ENCODE assay signal across 1 cellular context in the genomic region with DNA sequence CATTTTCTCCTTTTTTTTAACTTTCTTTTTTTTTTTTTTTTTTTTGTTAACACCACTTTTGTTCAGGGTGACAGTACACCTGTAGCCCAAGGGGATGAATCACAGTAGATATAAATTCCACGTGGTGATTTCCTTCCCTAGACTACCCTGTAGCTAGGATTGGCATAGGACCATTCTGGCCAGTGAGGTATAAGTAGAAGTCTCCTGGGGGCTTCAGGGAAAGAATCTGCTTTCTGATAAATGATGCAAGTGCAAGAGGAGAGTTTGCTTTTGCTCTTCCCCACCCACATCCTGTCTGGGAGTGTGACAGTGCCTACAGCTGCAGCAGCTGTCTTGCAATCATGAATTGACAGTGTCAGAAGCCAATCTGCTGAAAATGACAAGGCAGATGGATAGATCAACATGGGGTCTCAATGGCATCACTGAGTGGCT.
TF ChIP-seq lines count a peak whose summit lies in the region.

No MANE protein-coding gene starts in this region.

TF ChIP-seq in GM12878, 131 proteins besides CTCF, POLR2A, EP300 and RAD21 (continued from another document):
- TF ChIP-seq, protein P1, sequence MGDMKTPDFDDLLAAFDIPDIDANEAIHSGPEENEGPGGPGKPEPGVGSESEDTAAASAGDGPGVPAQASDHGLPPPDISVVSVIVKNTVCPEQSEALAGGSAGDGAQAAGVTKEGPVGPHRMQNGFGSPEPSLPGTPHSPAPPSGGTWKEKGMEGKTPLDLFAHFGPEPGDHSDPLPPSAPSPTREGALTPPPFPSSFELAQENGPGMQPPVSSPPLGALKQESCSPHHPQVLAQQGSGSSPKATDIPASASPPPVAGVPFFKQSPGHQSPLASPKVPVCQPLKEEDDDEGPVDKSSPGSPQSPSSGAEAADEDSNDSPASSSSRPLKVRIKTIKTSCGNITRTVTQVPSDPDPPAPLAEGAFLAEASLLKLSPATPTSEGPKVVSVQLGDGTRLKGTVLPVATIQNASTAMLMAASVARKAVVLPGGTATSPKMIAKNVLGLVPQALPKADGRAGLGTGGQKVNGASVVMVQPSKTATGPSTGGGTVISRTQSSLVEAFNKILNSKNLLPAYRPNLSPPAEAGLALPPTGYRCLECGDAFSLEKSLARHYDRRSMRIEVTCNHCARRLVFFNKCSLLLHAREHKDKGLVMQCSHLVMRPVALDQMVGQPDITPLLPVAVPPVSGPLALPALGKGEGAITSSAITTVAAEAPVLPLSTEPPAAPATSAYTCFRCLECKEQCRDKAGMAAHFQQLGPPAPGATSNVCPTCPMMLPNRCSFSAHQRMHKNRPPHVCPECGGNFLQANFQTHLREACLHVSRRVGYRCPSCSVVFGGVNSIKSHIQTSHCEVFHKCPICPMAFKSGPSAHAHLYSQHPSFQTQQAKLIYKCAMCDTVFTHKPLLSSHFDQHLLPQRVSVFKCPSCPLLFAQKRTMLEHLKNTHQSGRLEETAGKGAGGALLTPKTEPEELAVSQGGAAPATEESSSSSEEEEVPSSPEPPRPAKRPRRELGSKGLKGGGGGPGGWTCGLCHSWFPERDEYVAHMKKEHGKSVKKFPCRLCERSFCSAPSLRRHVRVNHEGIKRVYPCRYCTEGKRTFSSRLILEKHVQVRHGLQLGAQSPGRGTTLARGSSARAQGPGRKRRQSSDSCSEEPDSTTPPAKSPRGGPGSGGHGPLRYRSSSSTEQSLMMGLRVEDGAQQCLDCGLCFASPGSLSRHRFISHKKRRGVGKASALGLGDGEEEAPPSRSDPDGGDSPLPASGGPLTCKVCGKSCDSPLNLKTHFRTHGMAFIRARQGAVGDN (IDR thresholded peaks at IDR 0.05): peak; percentile 58
- TF ChIP-seq NBN (IDR thresholded peaks at IDR 0.05): 0 out of 2 replicates have a peak, but pooled peaks have one; percentile 73
- peak; percentile 90 for TF ChIP-seq RUNX3 (IDR thresholded peaks at IDR 0.05; ENCODE audit: low read length)
- peak; percentile 57; the same call in 1 of the 2 replicates for TF ChIP-seq BACH1 (IDR thresholded peaks at IDR 0.05; ENCODE audit: borderline replicate concordance)
- peak in 1 of 2 experiments; percentile 73; a peak in 2 of 4 replicates for TF ChIP-seq ETV6 (conservative IDR thresholded peaks at IDR 0.05 in 1 of 2, IDR thresholded peaks at IDR 0.05 in 1 of 2; ENCODE audit: borderline replicate concordance in 1 of 2, low read depth in 1 of 2)
- TF ChIP-seq, protein P2, sequence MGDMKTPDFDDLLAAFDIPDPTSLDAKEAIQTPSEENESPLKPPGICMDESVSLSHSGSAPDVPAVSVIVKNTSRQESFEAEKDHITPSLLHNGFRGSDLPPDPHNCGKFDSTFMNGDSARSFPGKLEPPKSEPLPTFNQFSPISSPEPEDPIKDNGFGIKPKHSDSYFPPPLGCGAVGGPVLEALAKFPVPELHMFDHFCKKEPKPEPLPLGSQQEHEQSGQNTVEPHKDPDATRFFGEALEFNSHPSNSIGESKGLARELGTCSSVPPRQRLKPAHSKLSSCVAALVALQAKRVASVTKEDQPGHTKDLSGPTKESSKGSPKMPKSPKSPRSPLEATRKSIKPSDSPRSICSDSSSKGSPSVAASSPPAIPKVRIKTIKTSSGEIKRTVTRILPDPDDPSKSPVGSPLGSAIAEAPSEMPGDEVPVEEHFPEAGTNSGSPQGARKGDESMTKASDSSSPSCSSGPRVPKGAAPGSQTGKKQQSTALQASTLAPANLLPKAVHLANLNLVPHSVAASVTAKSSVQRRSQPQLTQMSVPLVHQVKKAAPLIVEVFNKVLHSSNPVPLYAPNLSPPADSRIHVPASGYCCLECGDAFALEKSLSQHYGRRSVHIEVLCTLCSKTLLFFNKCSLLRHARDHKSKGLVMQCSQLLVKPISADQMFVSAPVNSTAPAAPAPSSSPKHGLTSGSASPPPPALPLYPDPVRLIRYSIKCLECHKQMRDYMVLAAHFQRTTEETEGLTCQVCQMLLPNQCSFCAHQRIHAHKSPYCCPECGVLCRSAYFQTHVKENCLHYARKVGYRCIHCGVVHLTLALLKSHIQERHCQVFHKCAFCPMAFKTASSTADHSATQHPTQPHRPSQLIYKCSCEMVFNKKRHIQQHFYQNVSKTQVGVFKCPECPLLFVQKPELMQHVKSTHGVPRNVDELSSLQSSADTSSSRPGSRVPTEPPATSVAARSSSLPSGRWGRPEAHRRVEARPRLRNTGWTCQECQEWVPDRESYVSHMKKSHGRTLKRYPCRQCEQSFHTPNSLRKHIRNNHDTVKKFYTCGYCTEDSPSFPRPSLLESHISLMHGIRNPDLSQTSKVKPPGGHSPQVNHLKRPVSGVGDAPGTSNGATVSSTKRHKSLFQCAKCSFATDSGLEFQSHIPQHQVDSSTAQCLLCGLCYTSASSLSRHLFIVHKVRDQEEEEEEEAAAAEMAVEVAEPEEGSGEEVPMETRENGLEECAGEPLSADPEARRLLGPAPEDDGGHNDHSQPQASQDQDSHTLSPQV (IDR thresholded peaks at IDR 0.05): no peak
- TF ChIP-seq PAX8 (IDR thresholded peaks at IDR 0.05): no peak
- TF ChIP-seq CEBPB (IDR thresholded peaks at IDR 0.05; ENCODE audit: borderline replicate concordance in 1 of 2, low read depth in 2 of 2, low read length in 2 of 2): peak in 1 of 2 experiments; percentile 73; a peak in 1 of 4 replicates
- TF ChIP-seq TAF1 (IDR thresholded peaks at IDR 0.05; ENCODE audit: borderline replicate concordance, low read depth, low read length): peak; percentile 48; the same call in 1 of the 2 replicates
- TF ChIP-seq SREBF2 (IDR thresholded peaks at IDR 0.05; ENCODE audit: low read length): no peak
- no peak for TF ChIP-seq KDM1A (IDR thresholded peaks at IDR 0.05; ENCODE audit: borderline replicate concordance)
- TF ChIP-seq GATAD2B (conservative IDR thresholded peaks at IDR 0.05; ENCODE audit: low read depth): peak; percentile 35; the same call in 1 of the 2 replicates
- no peak for TF ChIP-seq NRF1 (conservative IDR thresholded peaks at IDR 0.05; ENCODE audit: low read depth, low read length)
- no peak for TF ChIP-seq NFYA (IDR thresholded peaks at IDR 0.05; ENCODE audit: borderline replicate concordance, low read depth, low read length)
- TF ChIP-seq TCF12 (IDR thresholded peaks at IDR 0.05; ENCODE audit: low read depth, low read length): peak; percentile 98
- peak; percentile 68; the same call in 1 of the 2 replicates for TF ChIP-seq GABPA (IDR thresholded peaks at IDR 0.05; ENCODE audit: low read depth)
- no peak for TF ChIP-seq CBFB (IDR thresholded peaks at IDR 0.05; ENCODE audit: low read depth)
- TF ChIP-seq POLR2AphosphoS5 (IDR thresholded peaks at IDR 0.05; ENCODE audit: low read length): peak; percentile 68
- no peak for TF ChIP-seq SREBF1 (IDR thresholded peaks at IDR 0.05; ENCODE audit: low read length)
- TF ChIP-seq, protein P3, sequence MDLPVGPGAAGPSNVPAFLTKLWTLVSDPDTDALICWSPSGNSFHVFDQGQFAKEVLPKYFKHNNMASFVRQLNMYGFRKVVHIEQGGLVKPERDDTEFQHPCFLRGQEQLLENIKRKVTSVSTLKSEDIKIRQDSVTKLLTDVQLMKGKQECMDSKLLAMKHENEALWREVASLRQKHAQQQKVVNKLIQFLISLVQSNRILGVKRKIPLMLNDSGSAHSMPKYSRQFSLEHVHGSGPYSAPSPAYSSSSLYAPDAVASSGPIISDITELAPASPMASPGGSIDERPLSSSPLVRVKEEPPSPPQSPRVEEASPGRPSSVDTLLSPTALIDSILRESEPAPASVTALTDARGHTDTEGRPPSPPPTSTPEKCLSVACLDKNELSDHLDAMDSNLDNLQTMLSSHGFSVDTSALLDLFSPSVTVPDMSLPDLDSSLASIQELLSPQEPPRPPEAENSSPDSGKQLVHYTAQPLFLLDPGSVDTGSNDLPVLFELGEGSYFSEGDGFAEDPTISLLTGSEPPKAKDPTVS (IDR thresholded peaks at IDR 0.05; ENCODE audit: low read depth, low read length): no peak
- TF ChIP-seq KLF5 (IDR thresholded peaks at IDR 0.05; ENCODE audit: partially characterized antibody): no peak
- no peak; the same call in 1 of the 2 replicates for TF ChIP-seq ZNF24 (IDR thresholded peaks at IDR 0.05)
- TF ChIP-seq RAD51 (IDR thresholded peaks at IDR 0.05): 0 out of 2 replicates have a peak, but pooled peaks have one; percentile 6
- peak; percentile 68 for TF ChIP-seq CREB1 (IDR thresholded peaks at IDR 0.05; ENCODE audit: low read depth)
- TF ChIP-seq NR2C2 (IDR thresholded peaks at IDR 0.05; ENCODE audit: borderline replicate concordance, control insufficient read depth, insufficient read length, low read depth): no peak
- TF ChIP-seq SPI1 (IDR thresholded peaks at IDR 0.05; ENCODE audit: borderline replicate concordance, insufficient read depth, low read depth, low read length): no peak
- TF ChIP-seq, protein P4, sequence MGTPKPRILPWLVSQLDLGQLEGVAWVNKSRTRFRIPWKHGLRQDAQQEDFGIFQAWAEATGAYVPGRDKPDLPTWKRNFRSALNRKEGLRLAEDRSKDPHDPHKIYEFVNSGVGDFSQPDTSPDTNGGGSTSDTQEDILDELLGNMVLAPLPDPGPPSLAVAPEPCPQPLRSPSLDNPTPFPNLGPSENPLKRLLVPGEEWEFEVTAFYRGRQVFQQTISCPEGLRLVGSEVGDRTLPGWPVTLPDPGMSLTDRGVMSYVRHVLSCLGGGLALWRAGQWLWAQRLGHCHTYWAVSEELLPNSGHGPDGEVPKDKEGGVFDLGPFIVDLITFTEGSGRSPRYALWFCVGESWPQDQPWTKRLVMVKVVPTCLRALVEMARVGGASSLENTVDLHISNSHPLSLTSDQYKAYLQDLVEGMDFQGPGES (IDR thresholded peaks at IDR 0.05): no peak
- no peak; the same call in 1 of the 2 replicates for TF ChIP-seq RB1 (IDR thresholded peaks at IDR 0.05; ENCODE audit: borderline replicate concordance)
- TF ChIP-seq MEF2B (IDR thresholded peaks at IDR 0.05; ENCODE audit: partially characterized antibody, poor library complexity, severe bottlenecking): peak; percentile 53
- peak; percentile 96 for TF ChIP-seq TCF3 (IDR thresholded peaks at IDR 0.05; ENCODE audit: borderline replicate concordance, insufficient read depth, low read depth, low read length)
- TF ChIP-seq, protein P5, sequence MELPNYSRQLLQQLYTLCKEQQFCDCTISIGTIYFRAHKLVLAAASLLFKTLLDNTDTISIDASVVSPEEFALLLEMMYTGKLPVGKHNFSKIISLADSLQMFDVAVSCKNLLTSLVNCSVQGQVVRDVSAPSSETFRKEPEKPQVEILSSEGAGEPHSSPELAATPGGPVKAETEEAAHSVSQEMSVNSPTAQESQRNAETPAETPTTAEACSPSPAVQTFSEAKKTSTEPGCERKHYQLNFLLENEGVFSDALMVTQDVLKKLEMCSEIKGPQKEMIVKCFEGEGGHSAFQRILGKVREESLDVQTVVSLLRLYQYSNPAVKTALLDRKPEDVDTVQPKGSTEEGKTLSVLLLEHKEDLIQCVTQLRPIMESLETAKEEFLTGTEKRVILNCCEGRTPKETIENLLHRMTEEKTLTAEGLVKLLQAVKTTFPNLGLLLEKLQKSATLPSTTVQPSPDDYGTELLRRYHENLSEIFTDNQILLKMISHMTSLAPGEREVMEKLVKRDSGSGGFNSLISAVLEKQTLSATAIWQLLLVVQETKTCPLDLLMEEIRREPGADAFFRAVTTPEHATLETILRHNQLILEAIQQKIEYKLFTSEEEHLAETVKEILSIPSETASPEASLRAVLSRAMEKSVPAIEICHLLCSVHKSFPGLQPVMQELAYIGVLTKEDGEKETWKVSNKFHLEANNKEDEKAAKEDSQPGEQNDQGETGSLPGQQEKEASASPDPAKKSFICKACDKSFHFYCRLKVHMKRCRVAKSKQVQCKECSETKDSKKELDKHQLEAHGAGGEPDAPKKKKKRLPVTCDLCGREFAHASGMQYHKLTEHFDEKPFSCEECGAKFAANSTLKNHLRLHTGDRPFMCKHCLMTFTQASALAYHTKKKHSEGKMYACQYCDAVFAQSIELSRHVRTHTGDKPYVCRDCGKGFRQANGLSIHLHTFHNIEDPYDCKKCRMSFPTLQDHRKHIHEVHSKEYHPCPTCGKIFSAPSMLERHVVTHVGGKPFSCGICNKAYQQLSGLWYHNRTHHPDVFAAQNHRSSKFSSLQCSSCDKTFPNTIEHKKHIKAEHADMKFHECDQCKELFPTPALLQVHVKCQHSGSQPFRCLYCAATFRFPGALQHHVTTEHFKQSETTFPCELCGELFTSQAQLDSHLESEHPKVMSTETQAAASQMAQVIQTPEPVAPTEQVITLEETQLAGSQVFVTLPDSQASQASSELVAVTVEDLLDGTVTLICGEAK (IDR thresholded peaks at IDR 0.05; ENCODE audit: borderline replicate concordance): peak; percentile 38; the same call in 1 of the 2 replicates
- TF ChIP-seq, protein P6, sequence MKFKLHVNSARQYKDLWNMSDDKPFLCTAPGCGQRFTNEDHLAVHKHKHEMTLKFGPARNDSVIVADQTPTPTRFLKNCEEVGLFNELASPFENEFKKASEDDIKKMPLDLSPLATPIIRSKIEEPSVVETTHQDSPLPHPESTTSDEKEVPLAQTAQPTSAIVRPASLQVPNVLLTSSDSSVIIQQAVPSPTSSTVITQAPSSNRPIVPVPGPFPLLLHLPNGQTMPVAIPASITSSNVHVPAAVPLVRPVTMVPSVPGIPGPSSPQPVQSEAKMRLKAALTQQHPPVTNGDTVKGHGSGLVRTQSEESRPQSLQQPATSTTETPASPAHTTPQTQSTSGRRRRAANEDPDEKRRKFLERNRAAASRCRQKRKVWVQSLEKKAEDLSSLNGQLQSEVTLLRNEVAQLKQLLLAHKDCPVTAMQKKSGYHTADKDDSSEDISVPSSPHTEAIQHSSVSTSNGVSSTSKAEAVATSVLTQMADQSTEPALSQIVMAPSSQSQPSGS (IDR thresholded peaks at IDR 0.05; ENCODE audit: low read length): peak; percentile 30; the same call in 1 of the 2 replicates
